11 cellular contexts compared by ENCODE assay signal in the genomic region with DNA sequence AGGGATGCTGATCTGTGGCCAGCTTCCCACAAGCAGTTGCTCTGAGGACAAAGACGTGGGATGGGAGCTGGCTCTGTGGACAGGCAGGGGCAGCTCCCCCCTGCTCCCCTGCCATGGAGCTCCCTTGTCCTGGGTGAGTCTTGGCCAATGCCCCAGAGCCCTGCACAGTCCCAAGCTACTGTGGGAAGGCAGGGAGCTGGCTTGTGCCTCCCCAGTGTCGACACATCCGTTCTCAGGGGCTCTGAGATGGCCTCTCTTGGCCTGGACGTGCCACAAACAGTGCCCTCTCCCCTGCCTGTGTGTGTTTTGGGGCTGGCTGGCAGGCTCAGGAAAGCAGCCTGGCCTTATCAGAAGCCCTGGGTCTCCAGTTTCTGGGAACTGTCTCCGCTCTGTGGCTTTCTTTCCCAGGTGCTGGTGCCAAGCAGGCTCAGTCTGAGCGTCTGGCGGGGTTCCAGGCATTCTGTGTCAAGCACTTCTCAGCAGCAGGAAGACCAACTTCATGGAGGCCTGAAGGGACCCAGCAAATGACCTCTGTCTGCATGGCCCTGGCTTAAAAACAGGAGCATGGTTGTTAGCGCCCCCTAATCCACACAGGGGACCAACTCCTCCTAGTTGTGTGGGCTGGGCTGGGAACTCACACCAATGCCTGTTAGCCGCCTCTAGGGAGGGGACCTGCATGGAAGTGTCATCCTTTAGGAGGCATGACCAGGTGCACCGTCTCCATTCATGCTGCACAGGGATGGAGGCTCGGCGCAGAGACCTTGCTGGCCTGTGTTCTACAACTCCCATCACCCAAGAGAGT.
DNase-seq lines count a peak whose midpoint lies in the region; FAIRE-seq and TF ChIP-seq lines count a peak whose summit lies in the region.
"Had no signal": no experiment of that assay in that cellular context is flagged by ENCODE, and none has a peak within 500 bp of the region (broad histone marks: within the 10 kb centered on the region; RNA-seq: fewer than 3 reads in every experiment).

No MANE protein-coding gene starts in this region.

- FAIRE-seq in HTR-8/SVneo (lab: Jason Lieb, UNC), result no peak

- no peaks in the 10 kb centered on the region for H3K36me3 ChIP-seq in sigmoid colon
- H3K36me3 ChIP-seq: neutrophil had no signal

- H3K9me3 ChIP-seq in sigmoid colon, result no peaks in the 10 kb centered on the region
- H3K9me3 ChIP-seq: neutrophil had no signal

- no peak overlapping the region for H3K4me3 ChIP-seq in sigmoid colon

- intact Hi-C loops in sigmoid colon (cut with DNase I), result loop anchor here (5.0 kb wide), 1 partner anchor 63 kb away; no protein-coding TSS in a partner anchor

- no peaks in the 10 kb centered on the region for H3K27me3 ChIP-seq in sigmoid colon

- no peak for TF ChIP-seq CTCF in sigmoid colon (IDR thresholded peaks at IDR 0.05)

- peaks cover 0 to 33% (median 30%) of the 10 kb centered on the region in 4 donors for H3K4me1 ChIP-seq in sigmoid colon

- WGBS in sigmoid colon, 2 donors, result 79 to 82% methylated on average over 12 of the region's 12 CpGs

- DNase-seq in M059J (ENCODE audit: low read depth) (peak; percentile 75), amniotic epithelial cell (ENCODE audit: low read depth) (peak; percentile 51), iPS DF 19.7 (ENCODE audit: low read depth, low spot score) (peak; percentile 17), sigmoid colon (peak; percentile 92), dermis blood vessel endothelial cell (no peak), HTR-8/SVneo (ENCODE audit: insufficient read length, low spot score) (no peak)
- DNase-seq in stimulated activated CD4-positive, alpha-beta T cell treated with anti-CD3 and anti-CD28 coated beads, Interleukin-4, amount 100 ng/mL, for 4 hours, result no peak
- no peak for DNase-seq in activated T-cell treated with anti-CD3 and anti-CD28 coated beads, Interleukin-2, amount 50 U/mL, for 1 hour
- DNase-seq: activated CD4-positive, alpha-beta T cell treated with anti-CD3 and anti-CD28 coated beads for 1 hour; NCI-H187 treated with DMSO at 0.1 percent for 48 hours had no signal

- peak overlapping the region; percentile 73 to 80 (median 76) for H3K27ac ChIP-seq in sigmoid colon
- H3K27ac ChIP-seq: neutrophil had no signal

- no peak for TF ChIP-seq POLR2A in sigmoid colon (IDR thresholded peaks at IDR 0.05)

- no peak for TF ChIP-seq EP300 in sigmoid colon (IDR thresholded peaks at IDR 0.05)

Comparison
In these comparisons a context has a peak if more than half of its experiments do, and no peak if none do; other contexts are left out.
1. DNase-seq: peak in M059J (single experiment), amniotic epithelial cell (single experiment), iPS DF 19.7 (single experiment) and sigmoid colon (single experiment); none in dermis blood vessel endothelial cell (single experiment), stimulated activated CD4-positive, alpha-beta T cell treated with anti-CD3 and anti-CD28 coated beads, Interleukin-4, amount 100 ng/mL, for 4 hours (0 of 2), HTR-8/SVneo (single experiment) and activated T-cell treated with anti-CD3 and anti-CD28 coated beads, Interleukin-2, amount 50 U/mL, for 1 hour (single experiment).